In genomic region chr6:108948252-108948651, GRCh38 we compare ENCODE assay signal across 9 cellular contexts.
DNase-seq lines count a peak whose midpoint lies in the region; ATAC-seq and TF ChIP-seq lines count a peak whose summit lies in the region.
"Had no signal": no experiment of that assay in that cellular context is flagged by ENCODE, and none has a peak within 500 bp of the region (broad histone marks: within the 10 kb centered on the region; RNA-seq: fewer than 3 reads in every experiment).

No MANE protein-coding gene starts in this region.

- H3K27me3 ChIP-seq in right atrium auricular region: no peaks in the 10 kb centered on the region
- no peaks in the 10 kb centered on the region for H3K27me3 ChIP-seq in gastrocnemius medialis

- in situ Hi-C loops in gastrocnemius medialis (cut with MboI; ENCODE audit: low sequenced_read_pairs in 4 of 4): loop anchor here in 3 of 4 donors (10.0 to 25.0 kb wide), 2 partner anchors 114 to 127 kb away; no protein-coding TSS in a partner anchor

- H3K9me3 ChIP-seq in right atrium auricular region: no peaks in the 10 kb centered on the region
- H3K9me3 ChIP-seq in gastrocnemius medialis: no peaks in the 10 kb centered on the region

- peak overlapping the region; percentile 13 for H3K27ac ChIP-seq in angular gyrus (ENCODE audit: low read depth, low read length)
- H3K27ac ChIP-seq in right atrium auricular region: peak overlapping the region; percentile 85 to 96
- peak overlapping the region; percentile 86 to 91 (median 88) for H3K27ac ChIP-seq in gastrocnemius medialis

- peaks cover 0 to 70% of the 10 kb centered on the region in 2 donors for H3K4me1 ChIP-seq in right atrium auricular region
- peaks cover 64 to 68% of the 10 kb centered on the region in 2 donors for H3K4me1 ChIP-seq in gastrocnemius medialis

- no peak for ATAC-seq in gastrocnemius medialis
- no peak for ATAC-seq in HG03469 (IDR thresholded peaks at IDR 0.05; ENCODE audit: unreplicated experiment)

- H3K36me3 ChIP-seq in right atrium auricular region (no peaks in the 10 kb centered on the region), gastrocnemius medialis (no peaks in the 10 kb centered on the region)

- peak in 1 of 2 donors; percentile 6 for TF ChIP-seq POLR2A in gastrocnemius medialis (IDR thresholded peaks at IDR 0.05)

- H3K27ac Mint-ChIP-seq in activated naive CD4-positive, alpha-beta T cell treated with anti-CD3 and anti-CD28 coated beads, Interleukin-2, amount 10 ng/mL, durations not matched to agents 7 days and 5 days: no peak overlapping the region

- peak; percentile 10 for DNase-seq in DMS53 treated with DMSO at 0.1 percent for 48 hours (lab: John Stamatoyannopoulos, UW; ENCODE audit: unreplicated experiment)
- no peak for DNase-seq in right atrium auricular region (ENCODE audit: low spot score)
- DNase-seq in gastrocnemius medialis: no peak
- no peak for DNase-seq in CD1c-positive myeloid dendritic cell (ENCODE audit: extremely low spot score)
- DNase-seq in effector CD8-positive, alpha-beta T cell (lab: John Stamatoyannopoulos, UW): no peak
- DNase-seq in activated naive CD4-positive, alpha-beta T cell treated with anti-CD3 and anti-CD28 coated beads, Interleukin-2, amount 10 ng/mL, durations not matched to agents 7 days and 5 days: no peak
- DNase-seq: Karpas-422 had no signal

- H3K4me3 Mint-ChIP-seq in activated naive CD4-positive, alpha-beta T cell treated with anti-CD3 and anti-CD28 coated beads, Interleukin-2, amount 10 ng/mL, durations not matched to agents 7 days and 5 days: no peak overlapping the region

- TF ChIP-seq CTCF in right atrium auricular region (IDR thresholded peaks at IDR 0.05) (no peak), gastrocnemius medialis (IDR thresholded peaks at IDR 0.05 in 4 of 5, conservative IDR thresholded peaks at IDR 0.05 in 1 of 5) (no peak)

- intact Hi-C loops in gastrocnemius medialis (cut with DNase I; ENCODE audit: low total_unique reads): loop anchor here (5.0 to 10.0 kb wide), 2 partner anchors 124 to 437 kb away; partner anchors contain the start of gene CD164

- no peaks in the 10 kb centered on the region for H3K36me3 Mint-ChIP-seq in activated naive CD4-positive, alpha-beta T cell treated with anti-CD3 and anti-CD28 coated beads, Interleukin-2, amount 10 ng/mL, durations not matched to agents 7 days and 5 days

- H3K4me3 ChIP-seq in right atrium auricular region (no peak overlapping the region), gastrocnemius medialis (no peak overlapping the region)

- peaks cover 30% of the 10 kb centered on the region for H3K4me1 Mint-ChIP-seq in activated naive CD4-positive, alpha-beta T cell treated with anti-CD3 and anti-CD28 coated beads, Interleukin-2, amount 10 ng/mL, durations not matched to agents 7 days and 5 days

- CTCF ChIA-PET in activated naive CD4-positive, alpha-beta T cell treated with anti-CD3 and anti-CD28 coated beads, Interleukin-2, amount 10 ng/mL, durations not matched to agents 7 days and 5 days (lab: Charles Lee): no interaction called here

- H3K27me3 Mint-ChIP-seq in activated naive CD4-positive, alpha-beta T cell treated with anti-CD3 and anti-CD28 coated beads, Interleukin-2, amount 10 ng/mL, durations not matched to agents 7 days and 5 days: no peaks in the 10 kb centered on the region

- H3K9me3 Mint-ChIP-seq in activated naive CD4-positive, alpha-beta T cell treated with anti-CD3 and anti-CD28 coated beads, Interleukin-2, amount 10 ng/mL, durations not matched to agents 7 days and 5 days: no peaks in the 10 kb centered on the region

Comparison
In these comparisons a context has a peak if more than half of its experiments do, and no peak if none do; other contexts are left out.
1. H3K27ac ChIP-seq: peak in every context shown above with its lines; median percentile 90 in right atrium auricular region; 88 in gastrocnemius medialis; 13 in angular gyrus.